ENCODE assay signal across 12 cellular contexts in genomic region chr1:171983584-171983983, GRCh38.
A peak's percentile ranks its signal among the peaks of the same experiment; 100 is the strongest.
DNase-seq lines count a peak whose midpoint lies in the region; TF ChIP-seq lines count a peak whose summit lies in the region.
"Had no signal": no experiment of that assay in that cellular context is flagged by ENCODE, and none has a peak within 500 bp of the region (broad histone marks: within the 10 kb centered on the region; RNA-seq: fewer than 3 reads in every experiment).

No MANE protein-coding gene starts in this region.

- no peaks in the 10 kb centered on the region for H4K20me1 ChIP-seq in OCI-LY1 (ENCODE audit: insufficient read depth, low read length)

- TF ChIP-seq CTCF in OCI-LY1 (IDR thresholded peaks at IDR 0.05; ENCODE audit: low read length) = peak; percentile 42; the same call in 1 of the 2 replicates

- H3K27me3 ChIP-seq in OCI-LY1 (ENCODE audit: insufficient read depth, low read length) = no peaks in the 10 kb centered on the region
- H3K27me3 ChIP-seq: SJSA1, upper lobe of left lung had no signal

- no peak overlapping the region for H3K27ac ChIP-seq in OCI-LY1 (ENCODE audit: low read depth, low read length, poor library complexity, severe bottlenecking)
- H3K27ac ChIP-seq: SJSA1, upper lobe of left lung had no signal

- no peak overlapping the region for H3K9ac ChIP-seq in OCI-LY1 (ENCODE audit: low read length)

- no peak overlapping the region for H2AFZ ChIP-seq in OCI-LY1 (ENCODE audit: low read length)

- H3K4me1 ChIP-seq in OCI-LY1 (ENCODE audit: insufficient read depth, low read length, severe bottlenecking) = no peaks in the 10 kb centered on the region
- H3K4me1 ChIP-seq: SJSA1 had no signal

- no peaks in the 10 kb centered on the region for H3F3A ChIP-seq in OCI-LY1 (ENCODE audit: insufficient read depth, low read length)

- DNase-seq in NCI-H82 (lab: John Stamatoyannopoulos, UW) (peak; percentile 23), NCI-H82 treated with DMSO at 0.1 percent for 48 hours (lab: John Stamatoyannopoulos, UW; ENCODE audit: unreplicated experiment) (no peak), fibroblast of gingiva (ENCODE audit: low read depth) (peak; percentile 38), superior temporal gyrus (ENCODE audit: extremely low spot score) (peak; percentile 77), hepatic stellate cell (ENCODE audit: low spot score) (no peak)
- no peak for DNase-seq in activated T-cell treated with anti-CD3 and anti-CD28 coated beads, Interleukin-2, amount 50 U/mL, for 48 hours
- no peak for DNase-seq in stimulated activated CD4-positive, alpha-beta T cell treated with anti-CD3 and anti-CD28 coated beads, Interleukin-4, amount 100 ng/mL, for 4 hours
- DNase-seq: CD8-positive, alpha-beta T cell; occipital lobe had no signal

- H3K79me2 ChIP-seq in OCI-LY1 (ENCODE audit: insufficient read depth, low read length) = no peaks in the 10 kb centered on the region

- H3K4me2 ChIP-seq in OCI-LY1 (ENCODE audit: low read length) = no peak overlapping the region

- no peaks in the 10 kb centered on the region for H3K9me2 ChIP-seq in OCI-LY1 (ENCODE audit: low read depth, low read length)

- no peaks in the 10 kb centered on the region for H3K36me3 ChIP-seq in OCI-LY1 (ENCODE audit: insufficient read depth, low read length)
- H3K36me3 ChIP-seq: SJSA1, upper lobe of left lung had no signal

- H3K9me3 ChIP-seq in OCI-LY1 (ENCODE audit: low read length) = no peaks in the 10 kb centered on the region
- H3K9me3 ChIP-seq: SJSA1, upper lobe of left lung had no signal

- no peak overlapping the region for H3K4me3 ChIP-seq in OCI-LY1 (ENCODE audit: low read depth, low read length, poor library complexity, severe bottlenecking)
- H3K4me3 ChIP-seq: SJSA1, upper lobe of left lung had no signal

Comparison
In these comparisons a context has a peak if more than half of its experiments do, and no peak if none do; other contexts are left out.
1. DNase-seq: peak in NCI-H82 (single experiment), fibroblast of gingiva (single experiment) and superior temporal gyrus (single experiment); none in NCI-H82 treated with DMSO at 0.1 percent for 48 hours (single experiment), activated T-cell treated with anti-CD3 and anti-CD28 coated beads, Interleukin-2, amount 50 U/mL, for 48 hours (0 of 2), stimulated activated CD4-positive, alpha-beta T cell treated with anti-CD3 and anti-CD28 coated beads, Interleukin-4, amount 100 ng/mL, for 4 hours (0 of 2) and hepatic stellate cell (single experiment).